In the genomic region with DNA sequence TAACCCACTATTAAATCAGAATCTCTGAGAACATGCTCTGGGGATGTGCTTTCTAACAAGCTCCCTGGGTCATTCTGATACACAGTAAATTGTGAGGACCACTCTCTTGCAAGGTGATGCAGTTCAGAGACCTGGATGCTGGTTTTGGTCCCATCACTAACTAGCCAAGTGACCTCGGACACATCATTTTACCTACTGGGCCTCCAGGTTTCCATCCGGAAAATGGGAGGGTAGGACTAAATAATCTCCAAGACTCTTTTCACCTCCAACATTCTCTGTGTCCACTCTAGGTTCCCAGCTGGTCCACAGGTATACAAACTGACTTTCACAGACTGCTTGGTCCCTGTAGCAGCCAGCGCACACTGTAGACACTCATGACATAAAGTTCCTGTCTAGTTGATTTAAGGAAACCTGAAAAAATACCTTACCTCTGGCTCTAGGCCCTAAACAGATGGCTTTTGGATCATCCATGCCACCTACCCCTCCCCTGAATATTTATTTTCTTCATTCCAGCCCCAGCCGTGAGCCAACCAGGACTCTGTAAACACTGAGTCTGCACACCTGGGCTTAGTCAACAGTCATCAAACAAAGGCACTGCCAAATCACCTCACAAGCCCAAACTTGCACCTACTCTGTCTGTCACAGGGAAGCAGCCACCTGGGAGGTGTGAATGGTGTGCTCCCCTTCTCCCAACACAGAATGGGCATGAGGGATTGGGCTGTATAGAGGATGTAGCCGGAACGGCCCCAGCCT, we compare ENCODE assay signal across 1 cellular context.
TF ChIP-seq lines count a peak whose summit lies in the region.

No MANE protein-coding gene starts in this region.

TF ChIP-seq in GM12878, 131 proteins besides CTCF, POLR2A, EP300 and RAD21:
- no peak for TF ChIP-seq E2F8 (IDR thresholded peaks at IDR 0.05; ENCODE audit: low read depth, partially characterized antibody)
